ENCODE assay signal across 9 cellular contexts in the genomic region with DNA sequence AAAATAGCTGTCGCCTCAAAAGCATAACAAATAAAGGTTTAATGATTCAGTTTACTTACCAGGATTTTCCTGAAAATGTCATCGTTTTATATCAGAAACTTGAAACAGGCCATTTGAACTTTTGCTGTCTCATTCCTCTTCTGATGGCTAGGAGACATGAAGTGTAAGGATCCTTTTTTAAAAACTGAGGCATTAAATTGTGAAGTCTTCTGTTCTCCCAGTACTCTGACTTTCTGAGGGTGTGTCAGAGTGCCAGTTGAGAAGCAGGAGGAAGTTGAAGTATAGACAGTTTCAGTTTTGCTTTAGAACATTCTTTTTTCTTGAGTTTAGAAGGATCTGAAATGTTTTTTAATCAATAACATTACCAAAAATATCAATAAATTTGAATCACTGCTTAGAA.
A peak's percentile ranks its signal among the peaks of the same experiment; 100 is the strongest.
DNase-seq lines count a peak whose midpoint lies in the region; ATAC-seq and TF ChIP-seq lines count a peak whose summit lies in the region.
"Had no signal": no experiment of that assay in that cellular context is flagged by ENCODE, and none has a peak within 500 bp of the region (broad histone marks: within the 10 kb centered on the region; RNA-seq: fewer than 3 reads in every experiment).

Gene SAMD9L, minus strand, starts transcription at position 251 of the 400 bp plus-strand sequence. CDS start 12,414 bp downstream, outside the sequence.

- peak within 1 kb of the TSS; percentile 67 for H3K4me3 ChIP-seq in GM12865 (ENCODE audit: low read depth, low read length)
- peak within 1 kb of the TSS; percentile 35 to 47 for H3K4me3 ChIP-seq in cardiac fibroblast (replicated peaks in 1 of 2; ENCODE audit: low read depth in 2 of 2, low read length in 2 of 2)
- peak within 1 kb of the TSS; percentile 40 to 65 for H3K4me3 ChIP-seq in muscle layer of colon (ENCODE audit: low read depth in 1 of 2, low read length in 2 of 2)

- no peaks in the 10 kb centered on the region for H3K4me1 ChIP-seq in muscle layer of colon (ENCODE audit: insufficient read depth, low read length)

- H3K36me3 ChIP-seq in muscle layer of colon (ENCODE audit: insufficient read depth, low read length), result peaks cover 4% of the 10 kb centered on the region

- peak; percentile 67 for ATAC-seq in GM21825 (IDR thresholded peaks at IDR 0.05; ENCODE audit: unreplicated experiment)

- H3K9me3 ChIP-seq in muscle layer of colon (ENCODE audit: low read length), result no peaks in the 10 kb centered on the region

- H3K27me3 ChIP-seq in muscle layer of colon (ENCODE audit: control insufficient read depth in 1 of 2, insufficient read depth in 2 of 2, low read length in 2 of 2), result no peaks in the 10 kb centered on the region

- no peak for TF ChIP-seq CTCF in GM12865 (IDR thresholded peaks at IDR 0.05; ENCODE audit: insufficient read depth, low read depth, low read length, missing control alignments)
- TF ChIP-seq CTCF in cardiac fibroblast (IDR thresholded peaks at IDR 0.05; ENCODE audit: low read depth, low read length), result no peak

- H3K27ac ChIP-seq in muscle layer of colon (ENCODE audit: low read depth, low read length), result no peak within 1 kb of the TSS
- H3K27ac ChIP-seq: VCaP had no signal

- peak; percentile 56 for DNase-seq in GM12865 (ENCODE audit: low read depth)
- peak; percentile 8 for DNase-seq in NCI-H69 (lab: John Stamatoyannopoulos, UW)
- DNase-seq in cardiac fibroblast (ENCODE audit: low read depth in 2 of 2), result peak; percentile 41 to 49
- DNase-seq in SW 1271 (lab: John Stamatoyannopoulos, UW), result no peak
- no peak for DNase-seq in KG1 (lab: John Stamatoyannopoulos, UW)
- no peak for DNase-seq in NCI-H146 treated with DMSO at 0.1 percent for 48 hours (lab: John Stamatoyannopoulos, UW; ENCODE audit: unreplicated experiment)

- H3K9ac ChIP-seq in muscle layer of colon (ENCODE audit: low read length), result peak within 1 kb of the TSS; percentile 16

Comparison
In these comparisons a context has a peak if more than half of its experiments do, and no peak if none do; other contexts are left out.
1. DNase-seq: peak in GM12865 (single experiment), NCI-H69 (single experiment) and cardiac fibroblast (2 of 2); none in SW 1271 (0 of 2), KG1 (single experiment) and NCI-H146 treated with DMSO at 0.1 percent for 48 hours (single experiment).
2. Peak in every context shown above with its lines, with median percentiles within 50 percentile points of each other: H3K4me3 ChIP-seq.